1 cellular context compared by ENCODE assay signal in the genomic region with DNA sequence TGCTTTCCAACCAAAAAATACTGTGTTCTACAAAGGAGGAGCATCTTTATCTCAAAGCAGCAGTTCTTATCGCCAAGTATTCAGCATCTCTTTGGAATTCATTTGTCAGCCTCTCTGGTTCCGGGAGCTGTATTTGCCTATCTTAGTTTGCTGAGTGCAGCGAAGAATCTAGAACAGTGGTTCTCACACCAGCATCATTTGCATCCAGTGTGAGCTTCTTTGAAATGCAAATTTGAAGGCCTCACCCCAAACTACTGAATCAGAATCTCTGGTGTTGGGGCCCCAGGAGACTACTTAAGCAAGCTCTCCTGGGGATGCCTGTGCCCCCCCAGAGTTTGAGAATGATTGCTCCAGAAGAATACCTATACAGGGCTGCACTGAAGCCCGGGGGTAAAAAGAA.
TF ChIP-seq lines count a peak whose summit lies in the region.

No MANE protein-coding gene starts in this region.

TF ChIP-seq in GM23338, 12 proteins besides CTCF, POLR2A, EP300 and RAD21 (continued from another document):
- TF ChIP-seq, protein P1, sequence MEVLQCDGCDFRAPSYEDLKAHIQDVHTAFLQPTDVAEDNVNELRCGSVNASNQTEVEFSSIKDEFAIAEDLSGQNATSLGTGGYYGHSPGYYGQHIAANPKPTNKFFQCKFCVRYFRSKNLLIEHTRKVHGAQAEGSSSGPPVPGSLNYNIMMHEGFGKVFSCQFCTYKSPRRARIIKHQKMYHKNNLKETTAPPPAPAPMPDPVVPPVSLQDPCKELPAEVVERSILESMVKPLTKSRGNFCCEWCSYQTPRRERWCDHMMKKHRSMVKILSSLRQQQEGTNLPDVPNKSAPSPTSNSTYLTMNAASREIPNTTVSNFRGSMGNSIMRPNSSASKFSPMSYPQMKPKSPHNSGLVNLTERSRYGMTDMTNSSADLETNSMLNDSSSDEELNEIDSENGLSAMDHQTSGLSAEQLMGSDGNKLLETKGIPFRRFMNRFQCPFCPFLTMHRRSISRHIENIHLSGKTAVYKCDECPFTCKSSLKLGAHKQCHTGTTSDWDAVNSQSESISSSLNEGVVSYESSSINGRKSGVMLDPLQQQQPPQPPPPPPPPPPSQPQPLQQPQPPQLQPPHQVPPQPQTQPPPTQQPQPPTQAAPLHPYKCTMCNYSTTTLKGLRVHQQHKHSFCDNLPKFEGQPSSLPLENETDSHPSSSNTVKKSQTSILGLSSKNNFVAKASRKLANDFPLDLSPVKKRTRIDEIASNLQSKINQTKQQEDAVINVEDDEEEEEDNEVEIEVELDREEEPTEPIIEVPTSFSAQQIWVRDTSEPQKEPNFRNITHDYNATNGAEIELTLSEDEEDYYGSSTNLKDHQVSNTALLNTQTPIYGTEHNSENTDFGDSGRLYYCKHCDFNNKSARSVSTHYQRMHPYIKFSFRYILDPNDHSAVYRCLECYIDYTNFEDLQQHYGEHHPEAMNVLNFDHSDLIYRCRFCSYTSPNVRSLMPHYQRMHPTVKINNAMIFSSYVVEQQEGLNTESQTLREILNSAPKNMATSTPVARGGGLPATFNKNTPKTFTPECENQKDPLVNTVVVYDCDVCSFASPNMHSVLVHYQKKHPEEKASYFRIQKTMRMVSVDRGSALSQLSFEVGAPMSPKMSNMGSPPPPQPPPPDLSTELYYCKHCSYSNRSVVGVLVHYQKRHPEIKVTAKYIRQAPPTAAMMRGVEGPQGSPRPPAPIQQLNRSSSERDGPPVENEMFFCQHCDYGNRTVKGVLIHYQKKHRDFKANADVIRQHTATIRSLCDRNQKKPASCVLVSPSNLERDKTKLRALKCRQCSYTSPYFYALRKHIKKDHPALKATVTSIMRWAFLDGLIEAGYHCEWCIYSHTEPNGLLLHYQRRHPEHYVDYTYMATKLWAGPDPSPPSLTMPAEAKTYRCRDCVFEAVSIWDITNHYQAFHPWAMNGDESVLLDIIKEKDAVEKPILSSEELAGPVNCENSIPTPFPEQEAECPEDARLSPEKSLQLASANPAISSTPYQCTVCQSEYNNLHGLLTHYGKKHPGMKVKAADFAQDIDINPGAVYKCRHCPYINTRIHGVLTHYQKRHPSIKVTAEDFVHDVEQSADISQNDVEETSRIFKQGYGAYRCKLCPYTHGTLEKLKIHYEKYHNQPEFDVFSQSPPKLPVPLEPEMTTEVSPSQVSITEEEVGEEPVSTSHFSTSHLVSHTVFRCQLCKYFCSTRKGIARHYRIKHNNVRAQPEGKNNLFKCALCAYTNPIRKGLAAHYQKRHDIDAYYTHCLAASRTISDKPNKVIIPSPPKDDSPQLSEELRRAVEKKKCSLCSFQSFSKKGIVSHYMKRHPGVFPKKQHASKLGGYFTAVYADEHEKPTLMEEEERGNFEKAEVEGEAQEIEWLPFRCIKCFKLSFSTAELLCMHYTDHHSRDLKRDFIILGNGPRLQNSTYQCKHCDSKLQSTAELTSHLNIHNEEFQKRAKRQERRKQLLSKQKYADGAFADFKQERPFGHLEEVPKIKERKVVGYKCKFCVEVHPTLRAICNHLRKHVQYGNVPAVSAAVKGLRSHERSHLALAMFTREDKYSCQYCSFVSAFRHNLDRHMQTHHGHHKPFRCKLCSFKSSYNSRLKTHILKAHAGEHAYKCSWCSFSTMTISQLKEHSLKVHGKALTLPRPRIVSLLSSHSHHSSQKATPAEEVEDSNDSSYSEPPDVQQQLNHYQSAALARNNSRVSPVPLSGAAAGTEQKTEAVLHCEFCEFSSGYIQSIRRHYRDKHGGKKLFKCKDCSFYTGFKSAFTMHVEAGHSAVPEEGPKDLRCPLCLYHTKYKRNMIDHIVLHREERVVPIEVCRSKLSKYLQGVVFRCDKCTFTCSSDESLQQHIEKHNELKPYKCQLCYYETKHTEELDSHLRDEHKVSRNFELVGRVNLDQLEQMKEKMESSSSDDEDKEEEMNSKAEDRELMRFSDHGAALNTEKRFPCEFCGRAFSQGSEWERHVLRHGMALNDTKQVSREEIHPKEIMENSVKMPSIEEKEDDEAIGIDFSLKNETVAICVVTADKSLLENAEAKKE (CRISPR knock-in tag; IDR thresholded peaks at IDR 0.05), result 0 out of 2 replicates have a peak, but pooled peaks have one; percentile 45
TF ChIP-seq in GM23338: peak in this region for 2.
